7 cellular contexts compared by ENCODE assay signal in the genomic region with DNA sequence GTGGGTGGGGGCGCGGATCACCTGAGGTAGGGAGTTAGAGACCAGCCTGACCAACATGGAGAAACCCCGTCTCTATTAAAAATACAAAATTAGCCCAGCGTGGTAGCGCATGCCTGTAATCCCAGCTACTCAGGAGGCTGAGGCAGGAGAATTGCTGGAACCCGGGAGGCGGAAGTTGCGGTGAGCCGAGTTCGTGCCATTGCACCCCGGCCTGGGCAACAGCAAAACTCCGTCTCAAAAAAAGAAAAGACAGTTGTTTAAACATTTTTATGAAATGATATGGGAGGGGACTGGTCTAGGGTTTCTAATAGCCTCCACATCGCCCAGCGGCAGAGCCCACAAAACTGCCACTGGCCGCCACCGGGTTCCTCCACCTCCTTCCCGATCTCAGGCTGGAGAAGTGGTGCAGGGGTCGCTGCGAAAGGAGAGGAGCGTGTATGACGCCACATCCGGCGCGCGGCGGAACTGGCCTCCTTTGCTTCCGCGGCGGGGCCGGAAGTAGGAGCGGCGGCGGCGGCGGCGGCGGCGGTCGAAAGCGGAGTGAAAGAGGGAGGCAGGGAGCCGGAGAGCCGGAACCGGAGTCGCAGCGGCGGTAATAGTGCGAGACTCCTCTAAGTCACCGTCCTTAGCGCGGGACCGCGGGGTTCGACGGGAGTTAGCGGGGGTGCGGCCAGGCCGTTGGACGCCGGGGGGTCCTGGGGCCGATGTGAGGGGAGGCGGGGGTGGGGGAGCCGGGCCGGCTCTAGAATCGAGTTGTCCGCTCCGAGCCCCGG. TPM values are rescaled to one million over a fixed set of nuclear protein-coding genes. Genes with fewer than 3 reads are reported as not detected.
DNase-seq lines count a peak whose midpoint lies in the region; ATAC-seq, FAIRE-seq and TF ChIP-seq lines count a peak whose summit lies in the region.

A gene (plus strand): TSS at position 492 of the 773 bp plus-strand sequence. CDS start 384 bp downstream, outside the sequence.

- peak within 1 kb of the TSS; percentile 93 for H3K27ac Mint-ChIP-seq in central memory CD8-positive, alpha-beta T cell (ENCODE audit: low read depth)

- no peaks in the 10 kb centered on the region for H3K9me3 ChIP-seq in kidney (ENCODE audit: control insufficient read depth in 1 of 2, low read length in 2 of 2)

- DNase-seq in NCI-H460 (ENCODE audit: extremely low read depth, low read depth) (peak; percentile 83), kidney (peak; percentile 96)
- peak; percentile 91 for DNase-seq in activated CD4-positive, CD25-positive, alpha-beta regulatory T cell treated with anti-CD3 and anti-CD28 coated beads, Interleukin-2, amount 50 U/mL, for 72 hours
- peak; percentile 78 to 84 for DNase-seq in central memory CD8-positive, alpha-beta T cell (ENCODE audit: low spot score in 2 of 2)
- peak; percentile 70 to 87 for DNase-seq in stimulated activated CD4-positive, alpha-beta T cell treated with anti-CD3 and anti-CD28 coated beads, Interleukin-15, amount 100 ng/mL, for 1 hour (ENCODE audit: low read depth in 1 of 2, low spot score in 1 of 2)

- H3K4me1 ChIP-seq in kidney (ENCODE audit: control insufficient read depth in 1 of 2, insufficient read depth in 1 of 2, low read depth in 1 of 2, low read length in 2 of 2): peaks cover 8 to 20% of the 10 kb centered on the region in 2 donors

- H3K4me1 Mint-ChIP-seq in central memory CD8-positive, alpha-beta T cell: peaks cover 29% of the 10 kb centered on the region

- FAIRE-seq in kidney (lab: Jason Lieb, UNC): no peak

- peak within 1 kb of the TSS; percentile 82 to 93 for H3K27ac ChIP-seq in kidney (ENCODE audit: low read depth in 2 of 2, low read length in 2 of 2)

- H3K27me3 Mint-ChIP-seq in central memory CD8-positive, alpha-beta T cell: no peaks in the 10 kb centered on the region

- intact Hi-C loops in kidney (cut with DNase I): no loop called here

- H3K36me3 ChIP-seq in kidney (ENCODE audit: control insufficient read depth in 1 of 2, insufficient read depth in 2 of 2, low read length in 2 of 2): peaks cover 16 to 26% of the 10 kb centered on the region in 2 donors

- H3K36me3 Mint-ChIP-seq in central memory CD8-positive, alpha-beta T cell (ENCODE audit: insufficient read depth): peaks cover 43% of the 10 kb centered on the region

- TF ChIP-seq CTCF in kidney (IDR thresholded peaks at IDR 0.05; ENCODE audit: borderline replicate concordance, extremely low read depth, insufficient read depth): peak; percentile 12

- ATAC-seq in GM18511 (IDR thresholded peaks at IDR 0.05; ENCODE audit: unreplicated experiment) (peak; percentile 83), HG03135 (IDR thresholded peaks at IDR 0.05; ENCODE audit: unreplicated experiment) (peak; percentile 76)
- ATAC-seq in central memory CD8-positive, alpha-beta T cell (replicated peaks; ENCODE audit: extremely low read depth, poor library complexity, severe bottlenecking): peak; percentile 92

- H3K9me3 Mint-ChIP-seq in central memory CD8-positive, alpha-beta T cell: no peaks in the 10 kb centered on the region

- peak within 1 kb of the TSS; percentile 89 for H3K4me3 Mint-ChIP-seq in central memory CD8-positive, alpha-beta T cell

- peak within 1 kb of the TSS; percentile 79 to 89 for H3K4me3 ChIP-seq in kidney (ENCODE audit: low read length in 2 of 2)

- peak within 1 kb of the TSS; percentile 88 to 96 for H3K9ac ChIP-seq in kidney (ENCODE audit: low read length in 2 of 2)

RNA-seq across cellular contexts. Expression of the gene that starts here (rescaled TPM):
- 72.1 and 81.6 TPM in 2 replicates for total RNA-seq in NCI-H460 (2014; rRNA removed; shearing (Covaris generic))
- polyA plus RNA-seq in NCI-H460 (2014; cell fraction: nucleus; rRNA removed): 101 and 145 TPM in 2 replicates
- 78.8 TPM for total RNA-seq in kidney
- 107 TPM for polyA plus RNA-seq in kidney (ENCODE audit: insufficient read depth, low read depth, low replicate concordance)

Comparison
In these comparisons a context has a peak if more than half of its experiments do, and no peak if none do; other contexts are left out.
1. Peak in every context shown above with its lines: DNase-seq, ATAC-seq, H3K4me3 ChIP-seq and H3K27ac ChIP-seq.